11 cellular contexts compared by ENCODE assay signal in genomic region chr22:41481131-41481830, GRCh38. TPM values are rescaled to one million over a fixed set of nuclear protein-coding genes. Genes with fewer than 3 reads are reported as not detected.
DNase-seq lines count a peak whose midpoint lies in the region; ATAC-seq, FAIRE-seq and TF ChIP-seq lines count a peak whose summit lies in the region.
"Had no signal": no experiment of that assay in that cellular context is flagged by ENCODE, and none has a peak within 500 bp of the region (broad histone marks: within the 10 kb centered on the region; RNA-seq: fewer than 3 reads in every experiment).

No MANE protein-coding gene starts in this region.

- H3K79me2 ChIP-seq in hepatocyte = peaks cover 100% of the 10 kb centered on the region

- peaks cover 25% of the 10 kb centered on the region for H3K4me1 ChIP-seq in hepatocyte (ENCODE audit: insufficient read depth)

- FAIRE-seq in GM12892 (lab: Jason Lieb, UNC) (peak; percentile 70), frontal cortex (lab: Jason Lieb, UNC) (no peak)

- H3K4me3 ChIP-seq in hepatocyte = no peak overlapping the region

- no peaks in the 10 kb centered on the region for H3K27me3 Mint-ChIP-seq in brain
- no peaks in the 10 kb centered on the region for H3K27me3 Mint-ChIP-seq in stimulated activated naive B cell treated with anti-CD40 and anti-IgM and Interleukin-4, amounts not matched to agents 10 μg/mL and 1 μg/mL and 100 μg/mL, for 72 hours
- no peaks in the 10 kb centered on the region for H3K27me3 Mint-ChIP-seq in T-helper 2 cell treated with Interferon-gamma antibody and Interleukin-4, amounts not matched to agents 5 μg/mL and 100 μg/mL, for 36 hours (ENCODE audit: low read depth)

- no peak overlapping the region for H3K4me2 ChIP-seq in hepatocyte

- 96% methylated on average over 15 of the region's 15 CpGs for WGBS in hepatocyte (ENCODE audit: low lambda C conversion rate, missing lambda C conversion rate)

- no peak overlapping the region for H2AFZ ChIP-seq in hepatocyte

- no peaks in the 10 kb centered on the region for H3K36me3 ChIP-seq in hepatocyte (replicated peaks; ENCODE audit: insufficient read depth, low read depth)

- peak overlapping the region; percentile 97 to 100 (median 99) for H3K27ac Mint-ChIP-seq in brain
- H3K27ac Mint-ChIP-seq in stimulated activated naive B cell treated with anti-CD40 and anti-IgM and Interleukin-4, amounts not matched to agents 10 μg/mL and 1 μg/mL and 100 μg/mL, for 72 hours = peak overlapping the region; percentile 98
- no peak overlapping the region for H3K27ac Mint-ChIP-seq in T-helper 2 cell treated with Interferon-gamma antibody and Interleukin-4, amounts not matched to agents 5 μg/mL and 100 μg/mL, for 36 hours

- H3K27ac ChIP-seq in hepatocyte = peak overlapping the region; percentile 78

- H3K9me3 ChIP-seq in hepatocyte (ENCODE audit: low read depth) = no peaks in the 10 kb centered on the region

- DNase-seq in GM12892 (ENCODE audit: insufficient read length) (no peak), hepatocyte (ENCODE audit: low spot score) (no peak), GM20000 (ENCODE audit: low spot score) (no peak), frontal cortex (ENCODE audit: low spot score in 2 of 2) (no peak), DMS153 treated with DMSO at 0.1 percent for 48 hours (lab: John Stamatoyannopoulos, UW; ENCODE audit: unreplicated experiment) (no peak)
- no peak for DNase-seq in stimulated activated naive B cell treated with anti-CD40 and anti-IgM and Interleukin-4, amounts not matched to agents 10 μg/mL and 1 μg/mL and 100 μg/mL, for 72 hours
- no peak for DNase-seq in T-helper 2 cell treated with Interferon-gamma antibody and Interleukin-4, amounts not matched to agents 5 μg/mL and 100 μg/mL, for 36 hours (ENCODE audit: low spot score)
- DNase-seq: activated CD4-positive, alpha-beta T cell treated with anti-CD3 and anti-CD28 coated beads, Interleukin-2, amount 50 U/mL, for 1 hour; immature natural killer cell; NCI-H1436 treated with DMSO at 0.1 percent for 48 hours had no signal

- H3K9me2 ChIP-seq in hepatocyte (replicated peaks; ENCODE audit: insufficient read depth) = no peaks in the 10 kb centered on the region

- H4K20me1 ChIP-seq in hepatocyte (ENCODE audit: insufficient read depth, poor library complexity, severe bottlenecking) = peaks cover 63% of the 10 kb centered on the region

- peak overlapping the region in 4 of 5 experiments; percentile 51 to 85 (median 74) for H3K4me3 Mint-ChIP-seq in brain
- H3K4me3 Mint-ChIP-seq in stimulated activated naive B cell treated with anti-CD40 and anti-IgM and Interleukin-4, amounts not matched to agents 10 μg/mL and 1 μg/mL and 100 μg/mL, for 72 hours = peak overlapping the region; percentile 35 to 57
- no peak overlapping the region for H3K4me3 Mint-ChIP-seq in T-helper 2 cell treated with Interferon-gamma antibody and Interleukin-4, amounts not matched to agents 5 μg/mL and 100 μg/mL, for 36 hours
- H3K4me3 Mint-ChIP-seq: immature natural killer cell had no signal

- TF ChIP-seq CTCF in brain (conservative IDR thresholded peaks at IDR 0.05) = no peak
- TF ChIP-seq CTCF in hepatocyte (IDR thresholded peaks at IDR 0.05; ENCODE audit: poor library complexity) = no peak
- no peak for TF ChIP-seq CTCF in GM20000 (IDR thresholded peaks at IDR 0.05; ENCODE audit: extremely low read depth, missing control alignments)

- no peak for ATAC-seq in stimulated activated naive B cell treated with anti-CD40 and anti-IgM and Interleukin-4, amounts not matched to agents 10 μg/mL and 1 μg/mL and 100 μg/mL, for 72 hours (replicated peaks)

- no peak for TF ChIP-seq POLR2A in GM12892 (IDR thresholded peaks at IDR 0.05; ENCODE audit: low read depth, low read length)

- H3K36me3 Mint-ChIP-seq in brain = peaks cover 4% of the 10 kb centered on the region
- peaks cover 21 to 52% of the 10 kb centered on the region in 2 donors for H3K36me3 Mint-ChIP-seq in stimulated activated naive B cell treated with anti-CD40 and anti-IgM and Interleukin-4, amounts not matched to agents 10 μg/mL and 1 μg/mL and 100 μg/mL, for 72 hours
- no peaks in the 10 kb centered on the region for H3K36me3 Mint-ChIP-seq in T-helper 2 cell treated with Interferon-gamma antibody and Interleukin-4, amounts not matched to agents 5 μg/mL and 100 μg/mL, for 36 hours (ENCODE audit: low read depth)

- H3K9me3 Mint-ChIP-seq in brain = no peaks in the 10 kb centered on the region
- H3K9me3 Mint-ChIP-seq in stimulated activated naive B cell treated with anti-CD40 and anti-IgM and Interleukin-4, amounts not matched to agents 10 μg/mL and 1 μg/mL and 100 μg/mL, for 72 hours = no peaks in the 10 kb centered on the region
- H3K9me3 Mint-ChIP-seq in T-helper 2 cell treated with Interferon-gamma antibody and Interleukin-4, amounts not matched to agents 5 μg/mL and 100 μg/mL, for 36 hours = no peaks in the 10 kb centered on the region
- H3K9me3 Mint-ChIP-seq: immature natural killer cell had no signal

- H3K4me1 Mint-ChIP-seq in brain = peaks cover 63% of the 10 kb centered on the region
- peaks cover 66 to 90% of the 10 kb centered on the region in 2 donors for H3K4me1 Mint-ChIP-seq in stimulated activated naive B cell treated with anti-CD40 and anti-IgM and Interleukin-4, amounts not matched to agents 10 μg/mL and 1 μg/mL and 100 μg/mL, for 72 hours
- peaks cover 7% of the 10 kb centered on the region for H3K4me1 Mint-ChIP-seq in T-helper 2 cell treated with Interferon-gamma antibody and Interleukin-4, amounts not matched to agents 5 μg/mL and 100 μg/mL, for 36 hours (ENCODE audit: low read depth)

- H3K27me3 ChIP-seq in hepatocyte = no peaks in the 10 kb centered on the region

RNA-seq across cellular contexts. Expression of gene ACO2, which starts 12.4 kb away (rescaled TPM):
- 66.5 TPM for polyA plus RNA-seq in GM12892 (2012; ENCODE audit: missing spikeins)
- polyA plus RNA-seq in brain (ENCODE audit: insufficient read depth, low read depth, low replicate concordance) (234 TPM), hepatocyte (167 and 196 TPM in 2 replicates)
- total RNA-seq in hepatocyte (111 and 129 TPM in 2 replicates), frontal cortex (72.2 TPM)

RNA-seq across cellular contexts. Expression of gene PHF5A, which starts 12.8 kb away (rescaled TPM):
- 46.5 TPM for polyA plus RNA-seq in GM12892 (2012; ENCODE audit: missing spikeins)
- 42.8 TPM for polyA plus RNA-seq in brain (ENCODE audit: insufficient read depth, low read depth, low replicate concordance)
- 55.2 and 59.9 TPM in 2 replicates for total RNA-seq in hepatocyte
- 16.8 and 21.9 TPM in 2 replicates for polyA plus RNA-seq in hepatocyte
- total RNA-seq in frontal cortex = 53.0 TPM

RNA-seq across cellular contexts. Expression of gene TOB2, which starts 34.7 kb away (rescaled TPM):
- 7.9 TPM for polyA plus RNA-seq in GM12892 (2012; ENCODE audit: missing spikeins)
- polyA plus RNA-seq in brain (ENCODE audit: insufficient read depth, low read depth, low replicate concordance) (34.4 TPM), hepatocyte (30.8 and 38.5 TPM in 2 replicates)
- total RNA-seq in hepatocyte (33.2 and 37.8 TPM in 2 replicates), frontal cortex (10.2 TPM)
